Comparison of ENCODE assay signal across 8 cellular contexts in the genomic region with DNA sequence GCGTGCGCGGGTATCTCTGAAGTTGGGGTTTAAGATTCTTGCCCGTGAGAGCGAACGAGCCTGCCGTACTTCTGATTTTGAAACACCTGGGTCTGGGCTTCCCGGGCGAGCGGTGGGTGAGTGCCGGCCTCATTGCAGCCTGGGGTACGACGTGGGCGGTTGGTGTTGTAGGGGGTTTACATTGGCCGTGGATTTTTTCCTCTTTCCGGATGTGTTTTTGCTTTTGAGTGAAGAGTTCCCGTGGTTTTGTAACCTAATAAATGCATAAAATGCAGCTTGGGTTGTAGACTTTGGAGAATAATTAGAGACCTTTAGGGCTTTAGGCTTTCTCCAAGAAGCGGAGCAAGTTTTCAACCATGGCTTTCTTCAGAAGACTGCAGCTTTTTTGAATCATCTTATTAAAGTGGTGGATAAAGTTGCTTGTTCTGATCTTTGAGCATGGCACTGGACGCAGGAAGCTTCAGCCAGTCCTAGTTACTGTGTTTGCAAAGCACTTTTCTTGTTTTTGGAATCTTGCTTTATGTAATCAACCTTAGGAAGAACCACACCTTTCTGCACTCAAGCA. TPM values are rescaled to one million over a fixed set of nuclear protein-coding genes. Genes with fewer than 3 reads are reported as not detected.
A peak's percentile ranks its signal among the peaks of the same experiment; 100 is the strongest.
DNase-seq lines count a peak whose midpoint lies in the region; ATAC-seq, FAIRE-seq and TF ChIP-seq lines count a peak whose summit lies in the region.

No MANE protein-coding gene starts in this region.

- H2AFZ ChIP-seq in MM.1S (ENCODE audit: low read length) (peak overlapping the region; percentile 71), H1 (ENCODE audit: low read length) (peak overlapping the region; percentile 20; the same call in 1 of the 2 replicates), neuronal stem cell (ENCODE audit: low read length) (peak overlapping the region; percentile 100)

- no peak for FAIRE-seq in H1 (lab: Jason Lieb, UNC)

- no peak overlapping the region for H2BK20ac ChIP-seq in H1 (ENCODE audit: low read length)

- peak overlapping the region; percentile 99 for H2BK5ac ChIP-seq in H1 (ENCODE audit: low read depth, low read length)
- H2BK5ac ChIP-seq in neuronal stem cell (ENCODE audit: low read length): peak overlapping the region; percentile 88

- DNase-seq in MM.1S: no peak
- DNase-seq in H1 (ENCODE audit: low read depth in 1 of 2, low spot score in 2 of 2): no peak
- no peak for DNase-seq in neuronal stem cell (ENCODE audit: low spot score)
- DNase-seq in activated effector memory CD4-positive, alpha-beta T cell treated with anti-CD3 and anti-CD28 coated beads, Interleukin-2, amount 50 U/mL, for 16 hours: no peak
- no peak for DNase-seq in stimulated activated CD4-positive, alpha-beta T cell treated with anti-CD3 and anti-CD28 coated beads, Interleukin-2, amount 100 ng/mL, for 24 hours
- DNase-seq in NCI-H2081 treated with DMSO at 0.1 percent for 48 hours (lab: John Stamatoyannopoulos, UW): no peak

- no peaks in the 10 kb centered on the region for H3K4me1 ChIP-seq in ES-I3 (ENCODE audit: insufficient read depth, low read length)
- peaks cover 14% of the 10 kb centered on the region for H3K4me1 ChIP-seq in MM.1S (ENCODE audit: low read length)
- peaks cover 0 to 1% (median 0%) of the 10 kb centered on the region in 4 experiments; a peak in 1 of 7 replicates for H3K4me1 ChIP-seq in H1 (replicated peaks in 1 of 4; ENCODE audit: control insufficient read depth in 3 of 4, insufficient read depth in 4 of 4, low read length in 3 of 4)
- peaks cover 2 to 4% of the 10 kb centered on the region in 2 donors for H3K4me1 ChIP-seq in neuronal stem cell (ENCODE audit: control insufficient read depth in 2 of 2, insufficient read depth in 1 of 2, low read depth in 1 of 2, low read length in 2 of 2)

- no peaks in the 10 kb centered on the region for H3K27me3 ChIP-seq in MM.1S (replicated peaks; ENCODE audit: insufficient read depth, low read length)
- H3K27me3 ChIP-seq in H1 (replicated peaks in 1 of 4; ENCODE audit: control insufficient read depth in 3 of 4, extremely low read depth in 1 of 4, insufficient read depth in 3 of 4, low read length in 3 of 4): no peaks in the 10 kb centered on the region
- H3K27me3 ChIP-seq in neuronal stem cell (ENCODE audit: control insufficient read depth in 3 of 3, insufficient read depth in 3 of 3, low read depth in 1 of 3, low read length in 3 of 3): no peaks in the 10 kb centered on the region

- peaks cover 5% of the 10 kb centered on the region; the same call in 1 of the 2 replicates for H3F3A ChIP-seq in MM.1S (ENCODE audit: insufficient read depth, low read length)

- POLR2A ChIA-PET in H1 (lab: Charles Lee; ENCODE audit: partially characterized antibody): interaction anchor here (0.7 to 2.6 kb wide), 9 partner anchors 9 to 66 kb away, joined by 3 to 13 read pairs (median 5); no protein-coding TSS in a partner anchor

- no peak for TF ChIP-seq EP300 in H1 (IDR thresholded peaks at IDR 0.05; ENCODE audit: borderline replicate concordance in 1 of 2, low read depth in 2 of 2, low read length in 2 of 2)

- H3K14ac ChIP-seq in H1 (ENCODE audit: insufficient read length) (no peak overlapping the region), neuronal stem cell (ENCODE audit: low read length) (no peak overlapping the region)

- H3K9me2 ChIP-seq in MM.1S (replicated peaks; ENCODE audit: insufficient read depth, low read length): no peaks in the 10 kb centered on the region

- H3K23ac ChIP-seq in H1 (ENCODE audit: insufficient read length) (no peak overlapping the region), neuronal stem cell (ENCODE audit: low read depth, low read length, poor library complexity) (peak overlapping the region; percentile 6)

- 1% methylated on average over 19 of the region's 19 CpGs; no CpG with 5 or more reads in 1 of the 2 experiments for WGBS in H1 (ENCODE audit: extremely low coverage in 1 of 2, insufficient coverage in 1 of 2, insufficient read length in 1 of 2, insufficient replicate concordance in 2 of 2, low coverage in 1 of 2, low lambda C conversion rate in 2 of 2, missing lambda C conversion rate in 1 of 2), 2 experiments
- WGBS in neuronal stem cell (ENCODE audit: extremely low coverage in 2 of 2, insufficient read length in 2 of 2, insufficient replicate concordance in 1 of 2), 2 donors: no CpG with 5 or more reads among the region's 19 CpGs

- H4K20me1 ChIP-seq in MM.1S (ENCODE audit: insufficient read depth, low read length): no peaks in the 10 kb centered on the region
- H4K20me1 ChIP-seq in H1 (replicated peaks in 1 of 2; ENCODE audit: control insufficient read depth in 1 of 2, insufficient read depth in 2 of 2, low read length in 2 of 2): peaks cover 0 to 3% of the 10 kb centered on the region in 2 experiments

- H2BK120ac ChIP-seq in H1 (replicated peaks; ENCODE audit: low read depth, low read length) (no peak overlapping the region), neuronal stem cell (ENCODE audit: low read depth, low read length) (no peak overlapping the region)

- TF ChIP-seq CTCF in MM.1S (IDR thresholded peaks at IDR 0.05; ENCODE audit: low read length) (no peak), H1 (IDR thresholded peaks at IDR 0.05; ENCODE audit: control extremely low read depth in 1 of 3, insufficient read depth in 1 of 3, low read depth in 1 of 3, low read length in 3 of 3) (no peak)

- no peak for ATAC-seq in HG02588 (IDR thresholded peaks at IDR 0.05; ENCODE audit: unreplicated experiment)

- H4K8ac ChIP-seq in H1 (ENCODE audit: extremely low read depth, insufficient read depth, low read length): peak overlapping the region; percentile 99; the same call in 1 of the 2 replicates
- no peak overlapping the region for H4K8ac ChIP-seq in neuronal stem cell (ENCODE audit: low read depth, low read length)

- CTCF ChIA-PET in H1 (lab: Charles Lee; ENCODE audit: partially characterized antibody): interaction anchor here (0.7 to 1.6 kb wide), 2 partner anchors 118 to 141 kb away, joined by 3 to 5 read pairs; no protein-coding TSS in a partner anchor

- H3K27ac ChIP-seq in MM.1S (ENCODE audit: low read length) (peak overlapping the region; percentile 92), H1 (ENCODE audit: low read depth, low read length) (peak overlapping the region; percentile 98), neuronal stem cell (replicated peaks; ENCODE audit: low read length) (peak overlapping the region; percentile 95)

- H3K79me2 ChIP-seq in MM.1S (ENCODE audit: low read length) (peaks cover 78% of the 10 kb centered on the region), H1 (ENCODE audit: control insufficient read depth in 1 of 2, insufficient read depth in 2 of 2, low read length in 2 of 2) (peaks cover 0 to 58% of the 10 kb centered on the region in 2 experiments; a peak in 2 of 4 replicates)

- no peaks in the 10 kb centered on the region for H3K9me3 ChIP-seq in ES-I3 (ENCODE audit: control insufficient read depth, insufficient read depth, low read length)
- no peaks in the 10 kb centered on the region for H3K9me3 ChIP-seq in MM.1S (replicated peaks; ENCODE audit: insufficient read depth, low read length)
- no peaks in the 10 kb centered on the region; a peak in 1 of 4 replicates for H3K9me3 ChIP-seq in H1 (ENCODE audit: insufficient read depth in 2 of 2, low read depth in 1 of 2, low read length in 1 of 2)
- H3K9me3 ChIP-seq in neuronal stem cell (replicated peaks in 1 of 2; ENCODE audit: control insufficient read depth in 2 of 2, insufficient read depth in 1 of 2, low read depth in 1 of 2, low read length in 2 of 2): peaks cover 0 to 3% of the 10 kb centered on the region in 2 donors

- peak overlapping the region; percentile 89 for H3K4me3 ChIP-seq in MM.1S (ENCODE audit: low read length)
- H3K4me3 ChIP-seq in H1 (ENCODE audit: extremely low read depth in 1 of 4, insufficient read depth in 2 of 4, low read depth in 3 of 4, low read length in 4 of 4): peak overlapping the region; percentile 73 to 92 (median 82)
- peak overlapping the region; percentile 88 to 93 for H3K4me3 ChIP-seq in neuronal stem cell (ENCODE audit: low read length in 2 of 2)

- H3K9ac ChIP-seq in ES-I3 (ENCODE audit: low read depth, low read length): peak overlapping the region; percentile 97
- H3K9ac ChIP-seq in MM.1S (ENCODE audit: low read length): peak overlapping the region; percentile 98
- peak overlapping the region; percentile 76 to 97 (median 95) for H3K9ac ChIP-seq in H1 (replicated peaks in 1 of 4; ENCODE audit: extremely low read depth in 1 of 4, low read depth in 3 of 4, low read length in 3 of 4)
- no peak overlapping the region for H3K9ac ChIP-seq in neuronal stem cell (ENCODE audit: low read depth, low read length, poor library complexity)

- peak overlapping the region; percentile 12 for H4K5ac ChIP-seq in H1 (ENCODE audit: insufficient read length, low read depth, low read length)

- peaks cover 10% of the 10 kb centered on the region; the same call in 1 of the 2 replicates for H3K79me1 ChIP-seq in H1 (ENCODE audit: low read depth, low read length)
- peaks cover 8% of the 10 kb centered on the region for H3K79me1 ChIP-seq in neuronal stem cell (ENCODE audit: low read depth, low read length)

- H3K56ac ChIP-seq in H1 (replicated peaks; ENCODE audit: insufficient read length, low read depth, low read length): peak overlapping the region; percentile 27

- H3K36me3 ChIP-seq in ES-I3 (ENCODE audit: insufficient read depth, low read length): peaks cover 4% of the 10 kb centered on the region; the same call in 1 of the 2 replicates
- H3K36me3 ChIP-seq in MM.1S (replicated peaks; ENCODE audit: insufficient read depth, low read length): no peaks in the 10 kb centered on the region; the same call in 1 of the 2 replicates
- H3K36me3 ChIP-seq in H1 (ENCODE audit: control insufficient read depth in 2 of 4, insufficient read depth in 4 of 4, low read length in 3 of 4): peaks cover 0 to 8% (median 2%) of the 10 kb centered on the region in 4 experiments; a peak in 3 of 8 replicates
- peaks cover 7 to 23% of the 10 kb centered on the region in 2 donors for H3K36me3 ChIP-seq in neuronal stem cell (replicated peaks in 1 of 2; ENCODE audit: control insufficient read depth in 2 of 2, insufficient read depth in 2 of 2, low read length in 2 of 2)

- H2BK15ac ChIP-seq in H1 (ENCODE audit: low read length): no peak overlapping the region
- H2BK15ac ChIP-seq in neuronal stem cell (ENCODE audit: low read length): no peak overlapping the region

- H4K91ac ChIP-seq in H1 (replicated peaks; ENCODE audit: insufficient read length, low read length): no peak overlapping the region
- no peak overlapping the region for H4K91ac ChIP-seq in neuronal stem cell (ENCODE audit: low read depth, low read length, poor library complexity)

- H2AK5ac ChIP-seq in H1 (ENCODE audit: low read depth, low read length) (no peak overlapping the region), neuronal stem cell (ENCODE audit: low read depth, low read length) (no peak overlapping the region)

- no peak for TF ChIP-seq RAD21 in H1 (IDR thresholded peaks at IDR 0.05 in 1 of 2, conservative IDR thresholded peaks at IDR 0.05 in 1 of 2; ENCODE audit: low read depth in 2 of 2, low read length in 2 of 2)

- TF ChIP-seq POLR2A in H1 (IDR thresholded peaks at IDR 0.05; ENCODE audit: control extremely low read depth in 1 of 2, low read depth in 2 of 2, low read length in 2 of 2): peak; percentile 1 to 35; a peak in 1 of 3 replicates

- H2BK12ac ChIP-seq in H1 (ENCODE audit: low read depth, low read length) (peak overlapping the region; percentile 97; the same call in 1 of the 2 replicates), neuronal stem cell (ENCODE audit: low read length) (no peak overlapping the region)

- H3K4me2 ChIP-seq in MM.1S (ENCODE audit: low read depth, low read length): peak overlapping the region; percentile 72
- peak overlapping the region; percentile 78 to 91 for H3K4me2 ChIP-seq in H1 (ENCODE audit: insufficient read depth in 1 of 2, low read depth in 2 of 2, low read length in 2 of 2)
- peak overlapping the region; percentile 53 for H3K4me2 ChIP-seq in neuronal stem cell (ENCODE audit: insufficient read depth, low read length, poor library complexity, severe bottlenecking)

- no peak overlapping the region for H3K4ac ChIP-seq in H1 (replicated peaks; ENCODE audit: insufficient read length, low read depth, low read length)
- H3K4ac ChIP-seq in neuronal stem cell (ENCODE audit: low read length): no peak overlapping the region

- peaks cover 9% of the 10 kb centered on the region for H3K23me2 ChIP-seq in H1 (ENCODE audit: low read depth, low read length)

- H3K18ac ChIP-seq in H1 (ENCODE audit: extremely low read depth, low read length) (no peak overlapping the region), neuronal stem cell (ENCODE audit: low read length) (peak overlapping the region; percentile 78)

RNA-seq across cellular contexts. Expression of a gene that starts 0.3 kb away (rescaled TPM):
- total RNA-seq in H1 (2021; fragmentation: NEBNext Ultra II Directional; extraction: Animal tissue kit (Norgen Biotek cat#: 25700)): 14.0 and 14.4 TPM in 2 replicates
- polyA plus RNA-seq in H1 (2011; rRNA removed): 11.7 and 13.3 TPM in 2 replicates
- 14.4 TPM for polyA plus RNA-seq in H1 (2011; cell fraction: cytosol; rRNA removed)
- polyA plus RNA-seq in H1 (2011; cell fraction: nucleus; rRNA removed): 14.6 TPM
- polyA plus RNA-seq in H1 (2012, experiment 1 of 2): 10.3 to 15.7 TPM (median 12.9 TPM) in 4 replicates
- polyA plus RNA-seq in H1 (2012, experiment 2 of 2): 16.1 TPM
- polyA plus RNA-seq in H1 (2013, experiment 1 of 2): 6.4 TPM
- polyA plus RNA-seq in H1 (2013, experiment 2 of 2): 7.1 TPM
- polyA minus RNA-seq in H1 (2011; rRNA and poly(A)+ RNA removed): 40.9 and 42.5 TPM in 2 replicates
- polyA minus RNA-seq in H1 (2011; cell fraction: cytosol; rRNA and poly(A)+ RNA removed): 8.9 TPM
- polyA minus RNA-seq in H1 (2011; cell fraction: nucleus; rRNA and poly(A)+ RNA removed): 51.6 TPM
- polyA plus RNA-seq in neuronal stem cell (2013, experiment 1 of 2): 6.7 TPM
- polyA plus RNA-seq in neuronal stem cell (2013, experiment 2 of 2): 6.7 TPM

RNA-seq across cellular contexts. Expression of a gene that starts 0.9 kb away (rescaled TPM):
- total RNA-seq in H1 (2021; fragmentation: NEBNext Ultra II Directional; extraction: Animal tissue kit (Norgen Biotek cat#: 25700)): 61.3 and 62.8 TPM in 2 replicates
- 49.2 and 56.6 TPM in 2 replicates for polyA plus RNA-seq in H1 (2011; rRNA removed)
- polyA plus RNA-seq in H1 (2011; cell fraction: cytosol; rRNA removed): 50.9 TPM
- polyA plus RNA-seq in H1 (2011; cell fraction: nucleus; rRNA removed): 34.2 TPM
- polyA plus RNA-seq in H1 (2012, experiment 1 of 2): 51.0 to 69.7 TPM (median 53.0 TPM) in 4 replicates
- polyA plus RNA-seq in H1 (2012, experiment 2 of 2): 48.4 TPM
- polyA plus RNA-seq in H1 (2013, experiment 1 of 2): 34.7 TPM
- 36.1 TPM for polyA plus RNA-seq in H1 (2013, experiment 2 of 2)
- 46.9 and 49.6 TPM in 2 replicates for polyA minus RNA-seq in H1 (2011; rRNA and poly(A)+ RNA removed)
- polyA minus RNA-seq in H1 (2011; cell fraction: cytosol; rRNA and poly(A)+ RNA removed): 24.0 TPM
- polyA minus RNA-seq in H1 (2011; cell fraction: nucleus; rRNA and poly(A)+ RNA removed): 17.9 TPM
- 49.6 TPM for polyA plus RNA-seq in neuronal stem cell (2013, experiment 1 of 2)
- polyA plus RNA-seq in neuronal stem cell (2013, experiment 2 of 2): 51.2 TPM

Comparison
In these comparisons a context has a peak if more than half of its experiments do, and no peak if none do; other contexts are left out.
1. H2AFZ ChIP-seq: peak in every context shown above with its lines; median percentile 100 in neuronal stem cell; 71 in MM.1S; 20 in H1.